ENCODE assay signal across 18 cellular contexts in the genomic region with DNA sequence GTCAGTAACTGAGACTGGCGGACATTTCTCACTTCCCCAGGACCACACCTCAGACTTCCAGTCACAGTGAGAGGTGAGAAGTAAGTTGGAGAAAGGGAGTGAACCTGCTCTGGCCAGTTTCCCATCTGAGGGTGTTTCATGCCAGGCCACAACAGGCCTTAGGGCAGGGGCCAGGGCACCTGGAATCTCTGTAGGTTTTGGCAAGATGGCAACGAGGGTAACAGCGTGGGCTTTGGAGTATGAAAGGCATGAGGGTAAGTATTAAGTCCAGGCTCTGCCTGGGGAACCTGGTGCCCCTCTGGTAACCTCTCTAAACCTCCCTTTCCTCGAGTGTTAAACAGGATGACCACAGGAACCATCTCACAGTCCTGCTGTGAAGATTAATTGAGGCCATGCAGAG. TPM values are rescaled to one million over a fixed set of nuclear protein-coding genes. Genes with fewer than 3 reads are reported as not detected.
"Had no signal": no experiment of that assay in that cellular context is flagged by ENCODE, and none has a peak within 500 bp of the region (broad histone marks: within the 10 kb centered on the region; RNA-seq: fewer than 3 reads in every experiment).

No MANE protein-coding gene starts in this region.

- H3K27ac ChIP-seq: adrenal gland, body of pancreas, Peyer's patch had no signal

- H3K27ac Mint-ChIP-seq: activated CD4-positive, alpha-beta T cell treated with anti-CD3 and anti-CD28 coated beads for 36 hours; activated CD4-positive, alpha-beta T cell treated with anti-CD3 and anti-CD28 coated beads, Interleukin-2, amount 10 ng/mL, durations not matched to agents 7 days and 5 days; activated CD8-positive, alpha-beta T cell treated with anti-CD3 and anti-CD28 coated beads, Interleukin-2, amount 10 ng/mL, durations not matched to agents 7 days and 5 days; activated naive CD4-positive, alpha-beta T cell treated with anti-CD3 and anti-CD28 coated beads for 36 hours; activated naive CD4-positive, alpha-beta T cell treated with anti-CD3 and anti-CD28 coated beads, Interleukin-2, amount 50 U/mL, for 72 hours; activated T-cell treated with anti-CD3 and anti-CD28 coated beads, Interleukin-2, amount 50 U/mL, for 24 hours; activated T-helper 1 cell treated with anti-CD3 and anti-CD28 coated beads, Interleukin-12 subunit alpha, Interleukin-12 subunit beta, Interleukin-2, Interleukin-4 antibody, amounts not matched to agents 30 ng/mL and 10 ng/mL and 1 ng/mL, durations not matched to agents 14 hours and 24 hours and 36 hours; T-cell; T-helper 17 cell; WTC11 had no signal

- H3K36me3 Mint-ChIP-seq: activated naive CD4-positive, alpha-beta T cell treated with anti-CD3 and anti-CD28 coated beads, Interleukin-2, amount 50 U/mL, for 72 hours; T-cell; WTC11 had no signal

- DNase-seq: SIG-M5 had no signal

- H3K9me3 ChIP-seq: adrenal gland, body of pancreas, Peyer's patch had no signal

- H3K4me1 Mint-ChIP-seq: activated CD4-positive, alpha-beta T cell treated with anti-CD3 and anti-CD28 coated beads for 36 hours; activated CD4-positive, alpha-beta T cell treated with anti-CD3 and anti-CD28 coated beads, Interleukin-2, amount 10 ng/mL, durations not matched to agents 7 days and 5 days; T-cell; T-helper 17 cell; WTC11 had no signal

- H3K27me3 ChIP-seq: adrenal gland, body of pancreas, Peyer's patch had no signal

- H3K27me3 Mint-ChIP-seq: activated CD4-positive, alpha-beta T cell treated with anti-CD3 and anti-CD28 coated beads, Interleukin-2, amount 10 ng/mL, durations not matched to agents 7 days and 5 days had no signal

- H3K4me1 ChIP-seq: body of pancreas, Peyer's patch had no signal

- H3K9me3 Mint-ChIP-seq: activated CD4-positive, alpha-beta T cell treated with anti-CD3 and anti-CD28 coated beads, Interleukin-2, amount 10 ng/mL, durations not matched to agents 7 days and 5 days; activated naive CD4-positive, alpha-beta T cell treated with anti-CD3 and anti-CD28 coated beads for 36 hours; activated naive CD4-positive, alpha-beta T cell treated with anti-CD3 and anti-CD28 coated beads, Interleukin-2, amount 50 U/mL, for 72 hours; activated T-cell treated with anti-CD3 and anti-CD28 coated beads, Interleukin-2, amount 50 U/mL, for 24 hours; activated T-helper 1 cell treated with anti-CD3 and anti-CD28 coated beads, Interleukin-12 subunit alpha, Interleukin-12 subunit beta, Interleukin-2, Interleukin-4 antibody, amounts not matched to agents 30 ng/mL and 10 ng/mL and 1 ng/mL, durations not matched to agents 14 hours and 24 hours and 36 hours; T-cell; WTC11 had no signal

- H3K4me3 Mint-ChIP-seq: activated CD4-positive, alpha-beta T cell treated with anti-CD3 and anti-CD28 coated beads for 36 hours; activated CD4-positive, alpha-beta T cell treated with anti-CD3 and anti-CD28 coated beads, Interleukin-2, amount 10 ng/mL, durations not matched to agents 7 days and 5 days; activated CD8-positive, alpha-beta T cell treated with anti-CD3 and anti-CD28 coated beads, Interleukin-2, amount 10 ng/mL, durations not matched to agents 7 days and 5 days; activated naive CD4-positive, alpha-beta T cell treated with anti-CD3 and anti-CD28 coated beads for 36 hours; activated T-cell treated with anti-CD3 and anti-CD28 coated beads, Interleukin-2, amount 50 U/mL, for 24 hours; activated T-helper 1 cell treated with anti-CD3 and anti-CD28 coated beads, Interleukin-12 subunit alpha, Interleukin-12 subunit beta, Interleukin-2, Interleukin-4 antibody, amounts not matched to agents 30 ng/mL and 10 ng/mL and 1 ng/mL, durations not matched to agents 14 hours and 24 hours and 36 hours; T-cell; T-helper 17 cell; WTC11 had no signal

- H3K4me3 ChIP-seq: adrenal gland, body of pancreas, Peyer's patch had no signal

- H3K36me3 ChIP-seq: adrenal gland had no signal

RNA-seq across cellular contexts. Expression of a gene that starts 28.5 kb away (rescaled TPM):
- total RNA-seq: activated CD4-positive, alpha-beta T cell treated with anti-CD3 and anti-CD28 coated beads for 36 hours; activated CD4-positive, alpha-beta T cell treated with anti-CD3 and anti-CD28 coated beads, Interleukin-2, amount 10 ng/mL, durations not matched to agents 7 days and 5 days; activated naive CD4-positive, alpha-beta T cell treated with anti-CD3 and anti-CD28 coated beads for 36 hours; activated naive CD4-positive, alpha-beta T cell treated with anti-CD3 and anti-CD28 coated beads, Interleukin-2, amount 50 U/mL, for 72 hours; astrocyte; bronchial epithelial cell; PC-3; T-cell; T-helper 17 cell had no signal

RNA-seq across cellular contexts. Expression of a gene that starts 39.1 kb away (rescaled TPM):
- total RNA-seq: activated CD4-positive, alpha-beta T cell treated with anti-CD3 and anti-CD28 coated beads for 36 hours; activated CD4-positive, alpha-beta T cell treated with anti-CD3 and anti-CD28 coated beads, Interleukin-2, amount 10 ng/mL, durations not matched to agents 7 days and 5 days; activated CD8-positive, alpha-beta T cell treated with anti-CD3 and anti-CD28 coated beads, Interleukin-2, amount 10 ng/mL, durations not matched to agents 7 days and 5 days; activated naive CD4-positive, alpha-beta T cell treated with anti-CD3 and anti-CD28 coated beads for 36 hours; activated naive CD4-positive, alpha-beta T cell treated with anti-CD3 and anti-CD28 coated beads, Interleukin-2, amount 50 U/mL, for 72 hours; activated T-helper 1 cell treated with anti-CD3 and anti-CD28 coated beads, Interleukin-12 subunit alpha, Interleukin-12 subunit beta, Interleukin-2, Interleukin-4 antibody, amounts not matched to agents 30 ng/mL and 10 ng/mL and 1 ng/mL, durations not matched to agents 14 hours and 24 hours and 36 hours; astrocyte; bronchial epithelial cell; PC-3; SK-MEL-5; T-cell; T-helper 17 cell had no signal

RNA-seq across cellular contexts. Expression of a gene that starts 41.9 kb away (rescaled TPM):
- total RNA-seq: activated CD4-positive, alpha-beta T cell treated with anti-CD3 and anti-CD28 coated beads for 36 hours; activated CD4-positive, alpha-beta T cell treated with anti-CD3 and anti-CD28 coated beads, Interleukin-2, amount 10 ng/mL, durations not matched to agents 7 days and 5 days; activated CD8-positive, alpha-beta T cell treated with anti-CD3 and anti-CD28 coated beads, Interleukin-2, amount 10 ng/mL, durations not matched to agents 7 days and 5 days; activated naive CD4-positive, alpha-beta T cell treated with anti-CD3 and anti-CD28 coated beads for 36 hours; activated naive CD4-positive, alpha-beta T cell treated with anti-CD3 and anti-CD28 coated beads, Interleukin-2, amount 50 U/mL, for 72 hours; activated T-helper 1 cell treated with anti-CD3 and anti-CD28 coated beads, Interleukin-12 subunit alpha, Interleukin-12 subunit beta, Interleukin-2, Interleukin-4 antibody, amounts not matched to agents 30 ng/mL and 10 ng/mL and 1 ng/mL, durations not matched to agents 14 hours and 24 hours and 36 hours; adrenal gland; astrocyte; body of pancreas; bronchial epithelial cell; PC-3; SK-MEL-5; T-cell; T-helper 17 cell had no signal
- polyA plus RNA-seq: adrenal gland had no signal
